1 cellular context compared by ENCODE assay signal in genomic region chr11:118911113-118911879, GRCh38.
TF ChIP-seq lines count a peak whose summit lies in the region.

No MANE protein-coding gene starts in this region.

TF ChIP-seq in HepG2, 621 proteins besides CTCF, POLR2A, EP300 and RAD21 (continued from another document and continues in another):
- TF ChIP-seq ZBTB7B (CRISPR knock-in tag; IDR thresholded peaks at IDR 0.05) (no peak; the same call in none of the 2 replicates), FOXJ3 (CRISPR knock-in tag; IDR thresholded peaks at IDR 0.05; ENCODE audit: borderline replicate concordance) (no peak), FOXC1 (CRISPR knock-in tag; IDR thresholded peaks at IDR 0.05; ENCODE audit: borderline replicate concordance) (peak; percentile 57; the same call in 1 of the 2 replicates), NFE2 (CRISPR knock-in tag; IDR thresholded peaks at IDR 0.05) (no peak), AHR (CRISPR knock-in tag; IDR thresholded peaks at IDR 0.05) (no peak), ZNF580 (CRISPR knock-in tag; IDR thresholded peaks at IDR 0.05; ENCODE audit: borderline replicate concordance, low read depth) (no peak), ZBTB46 (CRISPR knock-in tag; IDR thresholded peaks at IDR 0.05; ENCODE audit: borderline replicate concordance) (peak; percentile 97), ZNF660 (CRISPR knock-in tag; IDR thresholded peaks at IDR 0.05; ENCODE audit: borderline replicate concordance, low read depth) (no peak), ZNF3 (CRISPR knock-in tag; IDR thresholded peaks at IDR 0.05) (no peak), USF2 (IDR thresholded peaks at IDR 0.05; ENCODE audit: low read depth, low read length) (no peak), USF2 (CRISPR knock-in tag; IDR thresholded peaks at IDR 0.05; ENCODE audit: borderline replicate concordance) (no peak), HNRNPK (IDR thresholded peaks at IDR 0.05; ENCODE audit: low read depth, low read length, poor library complexity, severe bottlenecking) (no peak), ZNF354B (CRISPR knock-in tag; IDR thresholded peaks at IDR 0.05) (no peak), DZIP1 (CRISPR knock-in tag; IDR thresholded peaks at IDR 0.05) (no peak), MLLT10 (CRISPR knock-in tag; IDR thresholded peaks at IDR 0.05) (no peak), MIER3 (CRISPR knock-in tag; IDR thresholded peaks at IDR 0.05; ENCODE audit: borderline replicate concordance) (no peak), RORA (CRISPR knock-in tag; IDR thresholded peaks at IDR 0.05) (no peak), SRY (CRISPR knock-in tag; IDR thresholded peaks at IDR 0.05) (peak; percentile 34; the same call in 1 of the 2 replicates), RFXANK (CRISPR knock-in tag; IDR thresholded peaks at IDR 0.05) (no peak), NFIB (CRISPR knock-in tag; IDR thresholded peaks at IDR 0.05; ENCODE audit: borderline replicate concordance) (no peak), ZNF468 (CRISPR knock-in tag; IDR thresholded peaks at IDR 0.05) (no peak), FLYWCH1 (CRISPR knock-in tag; IDR thresholded peaks at IDR 0.05) (no peak), KLF9 (CRISPR knock-in tag; IDR thresholded peaks at IDR 0.05; ENCODE audit: low read depth) (no peak), CREM (IDR thresholded peaks at IDR 0.05) (no peak; the same call in 1 of the 2 replicates), CREM (CRISPR knock-in tag; IDR thresholded peaks at IDR 0.05) (no peak), ZNF792 (CRISPR knock-in tag; IDR thresholded peaks at IDR 0.05) (no peak), SOX13 (IDR thresholded peaks at IDR 0.05) (no peak), SOX13 (CRISPR knock-in tag; conservative IDR thresholded peaks at IDR 0.05 in 1 of 2, IDR thresholded peaks at IDR 0.05 in 1 of 2) (peak in 1 of 2 experiments; percentile 46; a peak in 2 of 4 replicates), ZBED4 (CRISPR knock-in tag; IDR thresholded peaks at IDR 0.05; ENCODE audit: borderline replicate concordance) (no peak), HNF4A (CRISPR knock-in tag; IDR thresholded peaks at IDR 0.05) (peak; percentile 92), ZNF431 (CRISPR knock-in tag; IDR thresholded peaks at IDR 0.05; ENCODE audit: borderline replicate concordance, low read depth) (0 out of 2 replicates have a peak, but pooled peaks have one; percentile 84), RXRB (CRISPR knock-in tag; IDR thresholded peaks at IDR 0.05; ENCODE audit: borderline replicate concordance) (peak; percentile 29; the same call in 1 of the 2 replicates), PAXIP1 (CRISPR knock-in tag; conservative IDR thresholded peaks at IDR 0.05) (peak; percentile 77), ZNF878 (CRISPR knock-in tag; IDR thresholded peaks at IDR 0.05) (no peak), RXRA (CRISPR knock-in tag; IDR thresholded peaks at IDR 0.05) (peak; percentile 89), ZNF629 (CRISPR knock-in tag; conservative IDR thresholded peaks at IDR 0.05) (no peak), ARID2 (CRISPR knock-in tag; IDR thresholded peaks at IDR 0.05; ENCODE audit: borderline replicate concordance) (no peak)
- TF ChIP-seq, protein P1, sequence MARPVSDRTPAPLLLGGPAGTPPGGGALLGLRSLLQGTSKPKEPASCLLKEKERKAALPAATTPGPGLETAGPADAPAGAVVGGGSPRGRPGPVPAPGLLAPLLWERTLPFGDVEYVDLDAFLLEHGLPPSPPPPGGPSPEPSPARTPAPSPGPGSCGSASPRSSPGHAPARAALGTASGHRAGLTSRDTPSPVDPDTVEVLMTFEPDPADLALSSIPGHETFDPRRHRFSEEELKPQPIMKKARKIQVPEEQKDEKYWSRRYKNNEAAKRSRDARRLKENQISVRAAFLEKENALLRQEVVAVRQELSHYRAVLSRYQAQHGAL (CRISPR knock-in tag; IDR thresholded peaks at IDR 0.05; ENCODE audit: not compliant biosample characterization): no peak
- TF ChIP-seq, protein P2, sequence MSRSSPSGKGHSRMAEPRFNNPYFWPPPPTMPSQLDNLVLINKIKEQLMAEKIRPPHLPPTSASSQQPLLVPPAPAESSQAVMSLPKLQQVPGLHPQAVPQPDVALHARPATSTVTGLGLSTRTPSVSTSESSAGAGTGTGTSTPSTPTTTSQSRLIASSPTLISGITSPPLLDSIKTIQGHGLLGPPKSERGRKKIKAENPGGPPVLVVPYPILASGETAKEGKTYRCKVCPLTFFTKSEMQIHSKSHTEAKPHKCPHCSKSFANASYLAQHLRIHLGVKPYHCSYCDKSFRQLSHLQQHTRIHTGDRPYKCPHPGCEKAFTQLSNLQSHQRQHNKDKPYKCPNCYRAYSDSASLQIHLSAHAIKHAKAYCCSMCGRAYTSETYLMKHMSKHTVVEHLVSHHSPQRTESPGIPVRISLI (CRISPR knock-in tag; IDR thresholded peaks at IDR 0.05; ENCODE audit: borderline replicate concordance): no peak
- TF ChIP-seq, protein P3, sequence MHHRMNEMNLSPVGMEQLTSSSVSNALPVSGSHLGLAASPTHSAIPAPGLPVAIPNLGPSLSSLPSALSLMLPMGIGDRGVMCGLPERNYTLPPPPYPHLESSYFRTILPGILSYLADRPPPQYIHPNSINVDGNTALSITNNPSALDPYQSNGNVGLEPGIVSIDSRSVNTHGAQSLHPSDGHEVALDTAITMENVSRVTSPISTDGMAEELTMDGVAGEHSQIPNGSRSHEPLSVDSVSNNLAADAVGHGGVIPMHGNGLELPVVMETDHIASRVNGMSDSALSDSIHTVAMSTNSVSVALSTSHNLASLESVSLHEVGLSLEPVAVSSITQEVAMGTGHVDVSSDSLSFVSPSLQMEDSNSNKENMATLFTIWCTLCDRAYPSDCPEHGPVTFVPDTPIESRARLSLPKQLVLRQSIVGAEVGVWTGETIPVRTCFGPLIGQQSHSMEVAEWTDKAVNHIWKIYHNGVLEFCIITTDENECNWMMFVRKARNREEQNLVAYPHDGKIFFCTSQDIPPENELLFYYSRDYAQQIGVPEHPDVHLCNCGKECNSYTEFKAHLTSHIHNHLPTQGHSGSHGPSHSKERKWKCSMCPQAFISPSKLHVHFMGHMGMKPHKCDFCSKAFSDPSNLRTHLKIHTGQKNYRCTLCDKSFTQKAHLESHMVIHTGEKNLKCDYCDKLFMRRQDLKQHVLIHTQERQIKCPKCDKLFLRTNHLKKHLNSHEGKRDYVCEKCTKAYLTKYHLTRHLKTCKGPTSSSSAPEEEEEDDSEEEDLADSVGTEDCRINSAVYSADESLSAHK (CRISPR knock-in tag; IDR thresholded peaks at IDR 0.05; ENCODE audit: borderline replicate concordance): no peak
- TF ChIP-seq, protein P4, sequence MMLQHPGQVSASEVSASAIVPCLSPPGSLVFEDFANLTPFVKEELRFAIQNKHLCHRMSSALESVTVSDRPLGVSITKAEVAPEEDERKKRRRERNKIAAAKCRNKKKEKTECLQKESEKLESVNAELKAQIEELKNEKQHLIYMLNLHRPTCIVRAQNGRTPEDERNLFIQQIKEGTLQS (CRISPR knock-in tag; IDR thresholded peaks at IDR 0.05): 0 out of 2 replicates have a peak, but pooled peaks have one; percentile 20
- TF ChIP-seq, protein P5, sequence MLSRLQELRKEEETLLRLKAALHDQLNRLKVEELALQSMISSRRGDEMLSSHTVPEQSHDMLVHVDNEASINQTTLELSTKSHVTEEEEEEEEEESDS (CRISPR knock-in tag; IDR thresholded peaks at IDR 0.05; ENCODE audit: borderline replicate concordance): no peak
